In genomic region chr21:29499734-29500343, GRCh38 we compare ENCODE assay signal across 8 cellular contexts.
DNase-seq lines count a peak whose midpoint lies in the region; ATAC-seq and TF ChIP-seq lines count a peak whose summit lies in the region.
"Had no signal": no experiment of that assay in that cellular context is flagged by ENCODE, and none has a peak within 500 bp of the region (broad histone marks: within the 10 kb centered on the region; RNA-seq: fewer than 3 reads in every experiment).

No MANE protein-coding gene starts in this region.

- H3K4me2 ChIP-seq in DND-41 (ENCODE audit: insufficient read depth, low read length) (no peak overlapping the region), hepatocyte (no peak overlapping the region)

- no peaks in the 10 kb centered on the region for H3K27me3 ChIP-seq in DND-41 (ENCODE audit: insufficient read depth, low read length, poor library complexity)
- no peaks in the 10 kb centered on the region for H3K27me3 ChIP-seq in HL-60 (ENCODE audit: insufficient read depth, poor library complexity, severe bottlenecking)
- no peaks in the 10 kb centered on the region for H3K27me3 ChIP-seq in hepatocyte

- H4K20me1 ChIP-seq in DND-41 (ENCODE audit: insufficient read depth, low read length) (no peaks in the 10 kb centered on the region), hepatocyte (ENCODE audit: insufficient read depth, poor library complexity, severe bottlenecking) (no peaks in the 10 kb centered on the region)

- ATAC-seq in DND-41 (ENCODE audit: insufficient read depth, low read depth) (peak; percentile 68), GM18873 (IDR thresholded peaks at IDR 0.05; ENCODE audit: low FRiP score, unreplicated experiment) (no peak), GM18861 (IDR thresholded peaks at IDR 0.05; ENCODE audit: unreplicated experiment) (no peak)

- peaks cover 12% of the 10 kb centered on the region for H3K9me3 ChIP-seq in DND-41 (ENCODE audit: insufficient read depth, low read length, severe bottlenecking)
- no peaks in the 10 kb centered on the region for H3K9me3 ChIP-seq in hepatocyte (ENCODE audit: low read depth)

- H3K79me2 ChIP-seq in DND-41 (ENCODE audit: insufficient read depth, low read length): no peaks in the 10 kb centered on the region
- no peaks in the 10 kb centered on the region for H3K79me2 ChIP-seq in hepatocyte

- DNase-seq in DND-41 (peak; percentile 17), HL-60 (ENCODE audit: low read depth in 1 of 2, low spot score in 1 of 2) (peak in 1 of 2 experiments; percentile 7), SKM-1 (lab: John Stamatoyannopoulos, UW; ENCODE audit: unreplicated experiment) (peak; percentile 12), hepatocyte (ENCODE audit: low spot score) (no peak), ureter (ENCODE audit: low spot score) (no peak)
- DNase-seq: natural killer cell had no signal

- H3K4me3 ChIP-seq in DND-41 (ENCODE audit: low read depth in 1 of 2, low read length in 2 of 2) (no peak overlapping the region), HL-60 (replicated peaks; ENCODE audit: insufficient read depth, low read length) (no peak overlapping the region), hepatocyte (no peak overlapping the region)

- H2AFZ ChIP-seq in DND-41 (ENCODE audit: low read depth, low read length) (no peak overlapping the region), hepatocyte (no peak overlapping the region)

- no peak overlapping the region for H3K27ac ChIP-seq in DND-41 (ENCODE audit: low read length)
- H3K27ac ChIP-seq in HL-60 (replicated peaks): no peak overlapping the region
- H3K27ac ChIP-seq in hepatocyte: no peak overlapping the region

- TF ChIP-seq CTCF in DND-41 (IDR thresholded peaks at IDR 0.05; ENCODE audit: borderline replicate concordance, extremely low read depth, low read length, poor library complexity, severe bottlenecking) (peak; percentile 55), HL-60 (IDR thresholded peaks at IDR 0.05; ENCODE audit: insufficient read depth, low read length) (peak; percentile 29), hepatocyte (IDR thresholded peaks at IDR 0.05; ENCODE audit: poor library complexity) (peak; percentile 40)

- H3K36me3 ChIP-seq in DND-41 (ENCODE audit: insufficient read depth, low read length) (peaks cover 8% of the 10 kb centered on the region; the same call in 1 of the 2 replicates), hepatocyte (replicated peaks; ENCODE audit: insufficient read depth, low read depth) (no peaks in the 10 kb centered on the region)

- WGBS in hepatocyte (ENCODE audit: low lambda C conversion rate, missing lambda C conversion rate): 86% methylated on average over 10 of the region's 10 CpGs

- H3K9me2 ChIP-seq in hepatocyte (replicated peaks; ENCODE audit: insufficient read depth): no peaks in the 10 kb centered on the region

- H3K9ac ChIP-seq in DND-41 (ENCODE audit: low read depth, low read length): no peak overlapping the region

- no peaks in the 10 kb centered on the region for H3K4me1 ChIP-seq in DND-41 (ENCODE audit: insufficient read depth, low read length)
- H3K4me1 ChIP-seq in hepatocyte (ENCODE audit: insufficient read depth): no peaks in the 10 kb centered on the region

Comparison
In these comparisons a context has a peak if more than half of its experiments do, and no peak if none do; other contexts are left out.
1. DNase-seq: peak in DND-41 (single experiment) and SKM-1 (single experiment); none in hepatocyte (single experiment) and ureter (single experiment).
2. Peak in every context shown above with its lines, with median percentiles within 50 percentile points of each other: CTCF ChIP-seq.